Comparison of ENCODE assay signal across 15 cellular contexts in the genomic region with DNA sequence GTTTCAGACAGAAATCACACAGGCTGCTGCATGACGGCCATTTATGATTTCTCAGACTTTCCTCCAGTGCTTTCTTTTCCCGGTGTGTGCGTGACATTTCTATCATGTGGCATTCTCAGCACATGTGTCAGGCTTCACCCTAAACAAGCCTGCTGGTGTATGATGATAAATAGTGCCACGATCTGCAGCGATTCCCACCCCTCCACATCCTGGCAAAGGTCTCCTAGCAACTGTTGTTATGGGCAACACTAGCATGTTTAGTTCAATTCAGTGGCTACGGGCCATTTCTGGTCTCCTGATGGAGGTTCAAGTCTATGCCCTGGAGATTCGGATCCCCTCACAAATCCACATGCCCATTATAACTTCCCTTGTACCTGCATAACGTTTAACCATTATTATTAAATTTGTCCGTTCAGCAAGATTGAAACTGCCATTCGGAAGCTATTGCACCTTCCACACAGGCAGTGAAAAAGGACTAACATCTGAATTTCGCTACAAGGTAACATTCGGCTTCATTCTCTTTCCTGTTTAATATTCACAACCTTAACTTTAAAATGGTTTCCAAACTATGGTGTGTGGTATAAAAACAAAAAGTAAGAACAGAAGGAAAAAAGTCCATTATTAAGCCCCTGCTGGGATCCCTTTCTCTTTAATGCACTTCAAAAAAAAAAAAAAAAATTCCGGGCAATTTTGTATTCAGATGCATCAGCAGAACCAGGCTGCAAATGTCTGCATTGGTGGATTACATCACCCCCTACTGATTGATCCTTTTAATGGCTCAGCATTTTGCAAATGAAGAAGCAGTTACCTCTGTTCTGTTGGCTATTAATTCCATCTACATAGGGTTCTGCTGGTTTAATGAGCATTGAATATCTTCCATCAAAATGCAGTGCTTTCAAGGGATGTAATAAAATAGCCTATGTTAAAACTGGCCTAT.
DNase-seq lines count a peak whose midpoint lies in the region; ATAC-seq and TF ChIP-seq lines count a peak whose summit lies in the region.
"Had no signal": no experiment of that assay in that cellular context is flagged by ENCODE, and none has a peak within 500 bp of the region (broad histone marks: within the 10 kb centered on the region; RNA-seq: fewer than 3 reads in every experiment).

No MANE protein-coding gene starts in this region.

- CTCF ChIA-PET in activated naive CD4-positive, alpha-beta T cell treated with anti-CD3 and anti-CD28 coated beads for 36 hours (lab: Charles Lee): interaction anchor here (0.6 to 1.0 kb wide), 4 partner anchors 15 to 527 kb away, joined by 3 to 4 read pairs (median 3); no protein-coding TSS in a partner anchor
- CTCF ChIA-PET in activated naive CD4-positive, alpha-beta T cell treated with anti-CD3 and anti-CD28 coated beads, Interleukin-2, amount 10 ng/mL, durations not matched to agents 7 days and 5 days (lab: Charles Lee): no interaction called here

- TF ChIP-seq CTCF in fibroblast of pulmonary artery (IDR thresholded peaks at IDR 0.05; ENCODE audit: low read length, missing control alignments): no peak

- peaks cover 3% of the 10 kb centered on the region for H3K9me3 Mint-ChIP-seq in activated naive CD4-positive, alpha-beta T cell treated with anti-CD3 and anti-CD28 coated beads for 36 hours
- H3K9me3 Mint-ChIP-seq in activated naive CD4-positive, alpha-beta T cell treated with anti-CD3 and anti-CD28 coated beads, Interleukin-2, amount 10 ng/mL, durations not matched to agents 7 days and 5 days: no peaks in the 10 kb centered on the region
- H3K9me3 Mint-ChIP-seq: HFFc6, immature natural killer cell had no signal

- ATAC-seq in GM21528 (IDR thresholded peaks at IDR 0.05; ENCODE audit: low FRiP score, unreplicated experiment) (no peak), GM21619 (IDR thresholded peaks at IDR 0.05; ENCODE audit: unreplicated experiment) (no peak)
- ATAC-seq: stimulated activated naive B cell treated with anti-CD40 and anti-IgM and Interleukin-4, amounts not matched to agents 10 μg/mL and 1 μg/mL and 100 μg/mL, for 72 hours had no signal

- intact Hi-C loops in activated naive CD4-positive, alpha-beta T cell treated with anti-CD3 and anti-CD28 coated beads for 36 hours (cut with micrococcal nuclease): no loop called here

- no peak overlapping the region for H3K4me3 Mint-ChIP-seq in activated naive CD4-positive, alpha-beta T cell treated with anti-CD3 and anti-CD28 coated beads for 36 hours
- no peak overlapping the region for H3K4me3 Mint-ChIP-seq in activated naive CD4-positive, alpha-beta T cell treated with anti-CD3 and anti-CD28 coated beads, Interleukin-2, amount 10 ng/mL, durations not matched to agents 7 days and 5 days
- H3K4me3 Mint-ChIP-seq: HFFc6; immature natural killer cell; stimulated activated naive B cell treated with anti-CD40 and anti-IgM and Interleukin-4, amounts not matched to agents 10 μg/mL and 1 μg/mL and 100 μg/mL, for 72 hours had no signal

- H3K4me3 ChIP-seq in fibroblast of pulmonary artery (replicated peaks; ENCODE audit: low read depth, low read length): no peak overlapping the region
- H3K4me3 ChIP-seq: Peyer's patch had no signal

- peaks cover 23% of the 10 kb centered on the region for H3K27me3 Mint-ChIP-seq in activated naive CD4-positive, alpha-beta T cell treated with anti-CD3 and anti-CD28 coated beads for 36 hours (ENCODE audit: low read depth)
- H3K27me3 Mint-ChIP-seq in activated naive CD4-positive, alpha-beta T cell treated with anti-CD3 and anti-CD28 coated beads, Interleukin-2, amount 10 ng/mL, durations not matched to agents 7 days and 5 days: peaks cover 28% of the 10 kb centered on the region

- H3K4me1 Mint-ChIP-seq in activated naive CD4-positive, alpha-beta T cell treated with anti-CD3 and anti-CD28 coated beads for 36 hours (ENCODE audit: low read depth): peaks cover 4% of the 10 kb centered on the region
- no peaks in the 10 kb centered on the region for H3K4me1 Mint-ChIP-seq in activated naive CD4-positive, alpha-beta T cell treated with anti-CD3 and anti-CD28 coated beads, Interleukin-2, amount 10 ng/mL, durations not matched to agents 7 days and 5 days
- H3K4me1 Mint-ChIP-seq: immature natural killer cell; stimulated activated naive B cell treated with anti-CD40 and anti-IgM and Interleukin-4, amounts not matched to agents 10 μg/mL and 1 μg/mL and 100 μg/mL, for 72 hours had no signal

- DNase-seq in activated naive CD4-positive, alpha-beta T cell treated with anti-CD3 and anti-CD28 coated beads for 36 hours: peak; percentile 16
- DNase-seq in activated naive CD4-positive, alpha-beta T cell treated with anti-CD3 and anti-CD28 coated beads, Interleukin-2, amount 10 ng/mL, durations not matched to agents 7 days and 5 days: no peak
- peak; percentile 51 for DNase-seq in NCI-H1694 treated with DMSO at 0.1 percent for 48 hours (lab: John Stamatoyannopoulos, UW)
- DNase-seq in fibroblast of pulmonary artery (ENCODE audit: low read depth): peak; percentile 15
- DNase-seq in superior temporal gyrus (ENCODE audit: extremely low spot score): peak; percentile 36
- DNase-seq in dedifferentiated amniotic fluid mesenchymal stem cell (ENCODE audit: extremely low spot score): no peak
- DNase-seq: aorta; HFFc6; immature natural killer cell; naive B cell; NCI-H1048; Peyer's patch; stimulated activated naive B cell treated with anti-CD40 and anti-IgM and Interleukin-4, amounts not matched to agents 10 μg/mL and 1 μg/mL and 100 μg/mL, for 72 hours had no signal

- no peaks in the 10 kb centered on the region for H3K36me3 Mint-ChIP-seq in activated naive CD4-positive, alpha-beta T cell treated with anti-CD3 and anti-CD28 coated beads for 36 hours (ENCODE audit: low read depth)
- H3K36me3 Mint-ChIP-seq in activated naive CD4-positive, alpha-beta T cell treated with anti-CD3 and anti-CD28 coated beads, Interleukin-2, amount 10 ng/mL, durations not matched to agents 7 days and 5 days: no peaks in the 10 kb centered on the region
- H3K36me3 Mint-ChIP-seq: immature natural killer cell; stimulated activated naive B cell treated with anti-CD40 and anti-IgM and Interleukin-4, amounts not matched to agents 10 μg/mL and 1 μg/mL and 100 μg/mL, for 72 hours had no signal

- no peak overlapping the region for H3K27ac Mint-ChIP-seq in activated naive CD4-positive, alpha-beta T cell treated with anti-CD3 and anti-CD28 coated beads for 36 hours
- no peak overlapping the region for H3K27ac Mint-ChIP-seq in activated naive CD4-positive, alpha-beta T cell treated with anti-CD3 and anti-CD28 coated beads, Interleukin-2, amount 10 ng/mL, durations not matched to agents 7 days and 5 days
- H3K27ac Mint-ChIP-seq: HFFc6; immature natural killer cell; naive B cell; stimulated activated naive B cell treated with anti-CD40 and anti-IgM and Interleukin-4, amounts not matched to agents 10 μg/mL and 1 μg/mL and 100 μg/mL, for 72 hours had no signal

Comparison
In these comparisons a context has a peak if more than half of its experiments do, and no peak if none do; other contexts are left out.
1. DNase-seq: peak in activated naive CD4-positive, alpha-beta T cell treated with anti-CD3 and anti-CD28 coated beads for 36 hours (single experiment), NCI-H1694 treated with DMSO at 0.1 percent for 48 hours (single experiment), fibroblast of pulmonary artery (single experiment) and superior temporal gyrus (single experiment); none in activated naive CD4-positive, alpha-beta T cell treated with anti-CD3 and anti-CD28 coated beads, Interleukin-2, amount 10 ng/mL, durations not matched to agents 7 days and 5 days (single experiment) and dedifferentiated amniotic fluid mesenchymal stem cell (single experiment).